In the genomic region with DNA sequence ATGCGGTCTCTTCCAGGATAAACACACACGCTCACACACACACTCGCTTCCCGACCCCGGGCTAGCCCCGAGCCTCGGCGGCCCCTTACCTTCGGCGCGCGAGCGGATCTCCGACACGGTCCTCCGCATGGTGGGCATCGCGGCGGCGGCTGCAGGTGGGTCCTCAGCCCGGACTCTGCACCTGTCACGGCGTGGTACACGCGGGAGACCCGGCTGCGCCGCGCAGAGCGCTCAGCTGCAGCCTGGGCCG, we compare ENCODE assay signal across 8 cellular contexts. TPM values are rescaled to one million over a fixed set of nuclear protein-coding genes. Genes with fewer than 3 reads are reported as not detected.
DNase-seq lines count a peak whose midpoint lies in the region; ATAC-seq and TF ChIP-seq lines count a peak whose summit lies in the region.

No MANE protein-coding gene starts in this region.

- H3K4me1 ChIP-seq in lung (ENCODE audit: control insufficient read depth in 2 of 2, insufficient read depth in 2 of 2, low read length in 2 of 2), result peaks cover 0 to 22% of the 10 kb centered on the region in 2 donors

- no peak for TF ChIP-seq CTCF in astrocyte of the spinal cord (IDR thresholded peaks at IDR 0.05; ENCODE audit: low read depth, low read length)
- TF ChIP-seq CTCF in lung (IDR thresholded peaks at IDR 0.05; ENCODE audit: control extremely low read depth, extremely low read depth), result no peak
- peak; percentile 28 for TF ChIP-seq CTCF in type B pancreatic cell (conservative IDR thresholded peaks at IDR 0.05)
- no peak for TF ChIP-seq CTCF in omental fat pad (IDR thresholded peaks at IDR 0.05)

- peaks cover 21% of the 10 kb centered on the region for H3K9me3 Mint-ChIP-seq in activated naive CD4-positive, alpha-beta T cell treated with anti-CD3 and anti-CD28 coated beads, Interleukin-2, amount 50 U/mL, for 24 hours
- peaks cover 16% of the 10 kb centered on the region for H3K9me3 Mint-ChIP-seq in type B pancreatic cell

- in situ Hi-C loops in astrocyte of the spinal cord (cut with HindIII; ENCODE audit: low sequenced_read_pairs), result no loop called here

- DNase-seq in activated naive CD4-positive, alpha-beta T cell (lab: John Stamatoyannopoulos, UW), result no peak
- DNase-seq in astrocyte of the spinal cord (ENCODE audit: low read depth, low spot score), result peak; percentile 10
- DNase-seq in lung (ENCODE audit: low spot score), result no peak
- no peak for DNase-seq in type B pancreatic cell (ENCODE audit: extremely low spot score, unreplicated experiment)
- DNase-seq in omental fat pad (ENCODE audit: low spot score), result no peak
- no peak for DNase-seq in germinal center (ENCODE audit: low spot score)

- H3K9me3 ChIP-seq in lung (ENCODE audit: control insufficient read depth in 2 of 2, insufficient read depth in 1 of 2, low read length in 1 of 2), result no peaks in the 10 kb centered on the region

- no peaks in the 10 kb centered on the region for H3K27me3 ChIP-seq in lung (ENCODE audit: control insufficient read depth, insufficient read depth)

- no peaks in the 10 kb centered on the region for H3K36me3 ChIP-seq in lung (ENCODE audit: control insufficient read depth in 2 of 2, insufficient read depth in 2 of 2, low read length in 2 of 2)

- H3K27ac ChIP-seq in lung (ENCODE audit: low read depth in 1 of 2, low read length in 1 of 2), result peak overlapping the region; percentile 80 to 93

- peaks cover 16% of the 10 kb centered on the region for H3K36me3 Mint-ChIP-seq in activated naive CD4-positive, alpha-beta T cell treated with anti-CD3 and anti-CD28 coated beads, Interleukin-2, amount 50 U/mL, for 24 hours
- peaks cover 5% of the 10 kb centered on the region for H3K36me3 Mint-ChIP-seq in type B pancreatic cell

- 0% methylated on average over 27 to 31 of the region's 31 CpGs for WGBS in lung, 2 donors

- H3K4me3 ChIP-seq in astrocyte of the spinal cord (ENCODE audit: low read depth, low read length), result peak overlapping the region; percentile 60
- peak overlapping the region; percentile 100 for H3K4me3 ChIP-seq in lung

- ATAC-seq in lung (ENCODE audit: insufficient read depth, low FRiP score), result no peak
- ATAC-seq in HG03457 (IDR thresholded peaks at IDR 0.05; ENCODE audit: unreplicated experiment), result no peak
- ATAC-seq in omental fat pad (ENCODE audit: low FRiP score), result no peak

- H3K4me1 Mint-ChIP-seq in activated naive CD4-positive, alpha-beta T cell treated with anti-CD3 and anti-CD28 coated beads, Interleukin-2, amount 50 U/mL, for 24 hours, result peaks cover 62% of the 10 kb centered on the region
- peaks cover 30% of the 10 kb centered on the region for H3K4me1 Mint-ChIP-seq in type B pancreatic cell (ENCODE audit: unreplicated experiment)

- peaks cover 1% of the 10 kb centered on the region for H3K27me3 Mint-ChIP-seq in activated naive CD4-positive, alpha-beta T cell treated with anti-CD3 and anti-CD28 coated beads, Interleukin-2, amount 50 U/mL, for 24 hours
- H3K27me3 Mint-ChIP-seq in type B pancreatic cell, result peaks cover 10% of the 10 kb centered on the region

- no peak overlapping the region for H3K27ac Mint-ChIP-seq in activated naive CD4-positive, alpha-beta T cell treated with anti-CD3 and anti-CD28 coated beads, Interleukin-2, amount 50 U/mL, for 24 hours
- peak overlapping the region; percentile 74 for H3K27ac Mint-ChIP-seq in type B pancreatic cell

- peak overlapping the region; percentile 96 for H3K4me3 Mint-ChIP-seq in activated naive CD4-positive, alpha-beta T cell treated with anti-CD3 and anti-CD28 coated beads, Interleukin-2, amount 50 U/mL, for 24 hours
- peak overlapping the region; percentile 89 for H3K4me3 Mint-ChIP-seq in type B pancreatic cell

RNA-seq across cellular contexts. Expression of a gene that starts 0.2 kb away (rescaled TPM):
- total RNA-seq in lung (100 to 1,000 TPM in 1 of 2 donors, 10 to 100 TPM in 1; 60.3 to 297 TPM), type B pancreatic cell (ENCODE audit: low replicate concordance) (10.3 and 11.6 TPM in 2 replicates), omental fat pad (10 to 100 TPM; 10.5 to 37.0 (median 16.4) TPM)
- 10 to 100 TPM; 13.8 to 37.6 TPM for polyA plus RNA-seq in lung
